8 cellular contexts compared by ENCODE assay signal in genomic region chr19:11963566-11964355, GRCh38. TPM values are rescaled to one million over a fixed set of nuclear protein-coding genes. Genes with fewer than 3 reads are reported as not detected.
DNase-seq lines count a peak whose midpoint lies in the region; ATAC-seq and TF ChIP-seq lines count a peak whose summit lies in the region.

No MANE protein-coding gene starts in this region.

- peaks cover 19% of the 10 kb centered on the region for H3K4me1 ChIP-seq in CD4-positive, CD25-positive, alpha-beta regulatory T cell (ENCODE audit: control insufficient read depth, insufficient read depth, low read length, poor library complexity, severe bottlenecking)
- H3K4me1 ChIP-seq in Peyer's patch = peaks cover 0 to 18% (median 5%) of the 10 kb centered on the region in 4 donors

- peak; percentile 81 for TF ChIP-seq RAD21 in neural cell (conservative IDR thresholded peaks at IDR 0.05)

- TF ChIP-seq EP300 in neural cell (conservative IDR thresholded peaks at IDR 0.05; ENCODE audit: poor library complexity, severe bottlenecking) = no peak

- peak; percentile 62 to 88 (median 74) for TF ChIP-seq CTCF in Peyer's patch (IDR thresholded peaks at IDR 0.05)
- TF ChIP-seq CTCF in neural cell (IDR thresholded peaks at IDR 0.05; ENCODE audit: poor library complexity, severe bottlenecking) = peak; percentile 84

- H3K9me3 Mint-ChIP-seq in CD4-positive, CD25-positive, alpha-beta regulatory T cell = peaks cover 0 to 7% (median 2%) of the 10 kb centered on the region in 7 donors
- H3K9me3 Mint-ChIP-seq in activated T-helper 1 cell treated with anti-CD3 and anti-CD28 coated beads, Interleukin-12 subunit alpha, Interleukin-12 subunit beta, Interleukin-2, Interleukin-4 antibody, amounts not matched to agents 30 ng/mL and 10 ng/mL and 1 ng/mL, durations not matched to agents 14 hours and 24 hours and 36 hours = peaks cover 32% of the 10 kb centered on the region

- H3K4me3 Mint-ChIP-seq in CD4-positive, CD25-positive, alpha-beta regulatory T cell = peak overlapping the region; percentile 88 to 97 (median 95)
- peak overlapping the region; percentile 81 for H3K4me3 Mint-ChIP-seq in activated T-helper 1 cell treated with anti-CD3 and anti-CD28 coated beads, Interleukin-12 subunit alpha, Interleukin-12 subunit beta, Interleukin-2, Interleukin-4 antibody, amounts not matched to agents 30 ng/mL and 10 ng/mL and 1 ng/mL, durations not matched to agents 14 hours and 24 hours and 36 hours

- H3K9me2 ChIP-seq in neural cell (ENCODE audit: insufficient read depth, low read length) = no peaks in the 10 kb centered on the region

- H3F3A ChIP-seq in neural cell (ENCODE audit: insufficient read depth, low read length, poor library complexity, severe bottlenecking) = no peaks in the 10 kb centered on the region

- ATAC-seq in CD4-positive, CD25-positive, alpha-beta regulatory T cell (ENCODE audit: low read depth in 2 of 2) = peak; percentile 35 to 43
- ATAC-seq in HG03432 (IDR thresholded peaks at IDR 0.05; ENCODE audit: unreplicated experiment) = peak; percentile 40
- no peak for ATAC-seq in HG02884 (IDR thresholded peaks at IDR 0.05; ENCODE audit: unreplicated experiment)

- peak overlapping the region; percentile 86 for H3K27ac ChIP-seq in CD4-positive, CD25-positive, alpha-beta regulatory T cell (ENCODE audit: insufficient read depth, low read length, poor library complexity, severe bottlenecking)
- peak overlapping the region; percentile 86 to 95 (median 92) for H3K27ac ChIP-seq in Peyer's patch
- peak overlapping the region; percentile 91 for H3K27ac ChIP-seq in neural cell (ENCODE audit: low read length)

- H3K79me2 ChIP-seq in neural cell (replicated peaks; ENCODE audit: insufficient read depth, low read length) = peaks cover 5% of the 10 kb centered on the region

- no peaks in the 10 kb centered on the region for H3K36me3 ChIP-seq in CD4-positive, CD25-positive, alpha-beta regulatory T cell (ENCODE audit: control insufficient read depth, insufficient read depth, low read length)
- H3K36me3 ChIP-seq in Peyer's patch (no peaks in the 10 kb centered on the region), neural cell (ENCODE audit: insufficient read depth, low read length) (no peaks in the 10 kb centered on the region)

- no peaks in the 10 kb centered on the region for H3K27me3 ChIP-seq in CD4-positive, CD25-positive, alpha-beta regulatory T cell (ENCODE audit: control insufficient read depth, insufficient read depth, low read length)
- H3K27me3 ChIP-seq in Peyer's patch (no peaks in the 10 kb centered on the region), neural cell (ENCODE audit: insufficient read depth, low read depth, low read length) (no peaks in the 10 kb centered on the region)

- intact Hi-C loops in activated T-helper 1 cell treated with anti-CD3 and anti-CD28 coated beads, Interleukin-12 subunit alpha, Interleukin-12 subunit beta, Interleukin-2, Interleukin-4 antibody, amounts not matched to agents 30 ng/mL and 10 ng/mL and 1 ng/mL, durations not matched to agents 14 hours and 24 hours and 36 hours (cut with micrococcal nuclease) = loop anchor here (1.0 kb wide), 3 partner anchors 25 to 178 kb away; no protein-coding TSS in a partner anchor

- peak overlapping the region; percentile 77 for H3K4me3 ChIP-seq in CD4-positive, CD25-positive, alpha-beta regulatory T cell (ENCODE audit: low read depth, low read length)
- H3K4me3 ChIP-seq in Peyer's patch (no peak overlapping the region), neural cell (ENCODE audit: low read length) (peak overlapping the region; percentile 85)

- no peak for TF ChIP-seq POLR2A in Peyer's patch (IDR thresholded peaks at IDR 0.05)

- peaks cover 4% of the 10 kb centered on the region for H3K36me3 Mint-ChIP-seq in CD4-positive, CD25-positive, alpha-beta regulatory T cell
- H3K36me3 Mint-ChIP-seq in activated T-helper 1 cell treated with anti-CD3 and anti-CD28 coated beads, Interleukin-12 subunit alpha, Interleukin-12 subunit beta, Interleukin-2, Interleukin-4 antibody, amounts not matched to agents 30 ng/mL and 10 ng/mL and 1 ng/mL, durations not matched to agents 14 hours and 24 hours and 36 hours (ENCODE audit: low read depth) = peaks cover 7% of the 10 kb centered on the region

- H3K27ac Mint-ChIP-seq in CD4-positive, CD25-positive, alpha-beta regulatory T cell = peak overlapping the region; percentile 72 to 93 (median 90)
- peak overlapping the region; percentile 14 for H3K27ac Mint-ChIP-seq in activated T-helper 1 cell treated with anti-CD3 and anti-CD28 coated beads, Interleukin-12 subunit alpha, Interleukin-12 subunit beta, Interleukin-2, Interleukin-4 antibody, amounts not matched to agents 30 ng/mL and 10 ng/mL and 1 ng/mL, durations not matched to agents 14 hours and 24 hours and 36 hours

- H4K20me1 ChIP-seq in neural cell (ENCODE audit: insufficient read depth) = no peaks in the 10 kb centered on the region

- H3K4me1 Mint-ChIP-seq in CD4-positive, CD25-positive, alpha-beta regulatory T cell = peaks cover 11 to 35% (median 20%) of the 10 kb centered on the region in 4 donors
- H3K4me1 Mint-ChIP-seq in activated T-helper 1 cell treated with anti-CD3 and anti-CD28 coated beads, Interleukin-12 subunit alpha, Interleukin-12 subunit beta, Interleukin-2, Interleukin-4 antibody, amounts not matched to agents 30 ng/mL and 10 ng/mL and 1 ng/mL, durations not matched to agents 14 hours and 24 hours and 36 hours (ENCODE audit: low read depth) = peaks cover 20% of the 10 kb centered on the region

- H3K4me2 ChIP-seq in neural cell (ENCODE audit: low read length) = peak overlapping the region; percentile 79

- peaks cover 2 to 7% of the 10 kb centered on the region in 2 experiments for H3K9me3 ChIP-seq in CD4-positive, CD25-positive, alpha-beta regulatory T cell (ENCODE audit: control insufficient read depth in 2 of 2, low read length in 2 of 2)
- no peaks in the 10 kb centered on the region for H3K9me3 ChIP-seq in Peyer's patch
- no peaks in the 10 kb centered on the region for H3K9me3 ChIP-seq in neural cell (ENCODE audit: low read length)

- H3K9ac ChIP-seq in neural cell (ENCODE audit: low read length) = peak overlapping the region; percentile 89

- H2AFZ ChIP-seq in neural cell (ENCODE audit: low read depth, low read length) = peak overlapping the region; percentile 2

- H3K27me3 Mint-ChIP-seq in CD4-positive, CD25-positive, alpha-beta regulatory T cell = no peaks in the 10 kb centered on the region
- H3K27me3 Mint-ChIP-seq in activated T-helper 1 cell treated with anti-CD3 and anti-CD28 coated beads, Interleukin-12 subunit alpha, Interleukin-12 subunit beta, Interleukin-2, Interleukin-4 antibody, amounts not matched to agents 30 ng/mL and 10 ng/mL and 1 ng/mL, durations not matched to agents 14 hours and 24 hours and 36 hours (ENCODE audit: insufficient read depth) = no peaks in the 10 kb centered on the region

- peak; percentile 52 to 71 (median 70) for DNase-seq in CD4-positive, CD25-positive, alpha-beta regulatory T cell
- DNase-seq in Peyer's patch = peak; percentile 73 to 90 (median 78)
- DNase-seq in activated T-helper 1 cell treated with anti-CD3 and anti-CD28 coated beads, Interleukin-12 subunit alpha, Interleukin-12 subunit beta, Interleukin-2, Interleukin-4 antibody, amounts not matched to agents 30 ng/mL and 10 ng/mL and 1 ng/mL, durations not matched to agents 14 hours and 24 hours and 36 hours (ENCODE audit: low spot score) = peak; percentile 41
- DNase-seq in fibroblast of the conjunctiva (ENCODE audit: low read depth) = peak; percentile 32
- DNase-seq in stimulated activated naive CD4-positive, alpha-beta T cell treated with Interleukin-2 at 50 U/mL for 16 hours (lab: John Stamatoyannopoulos, UW) = peak; percentile 70

TF ChIP-seq in neural cell, 6 proteins besides CTCF, POLR2A, EP300 and RAD21 (continues in another document):
- TF ChIP-seq TAF1 (IDR thresholded peaks at IDR 0.05; ENCODE audit: low read depth) = no peak
- no peak for TF ChIP-seq POLR2AphosphoS5 (IDR thresholded peaks at IDR 0.05)
- TF ChIP-seq EZH2 (IDR thresholded peaks at IDR 0.05; ENCODE audit: borderline replicate concordance, insufficient read depth, low read length, poor library complexity, severe bottlenecking) = no peak

RNA-seq across cellular contexts. Expression of gene ZNF763, which starts 1.1 kb away (rescaled TPM):
- total RNA-seq in CD4-positive, CD25-positive, alpha-beta regulatory T cell = 3.2 TPM
- 1 to 10 TPM; 1.9 to 3.0 (median 2.5) TPM for polyA plus RNA-seq in CD4-positive, CD25-positive, alpha-beta regulatory T cell
- 10 to 100 TPM in 1 of 4 donors, 1 to 10 TPM in 3; 4.1 to 18.6 (median 8.3) TPM for total RNA-seq in Peyer's patch
- 0.49 and 1.1 TPM in 2 replicates for total RNA-seq in activated T-helper 1 cell treated with anti-CD3 and anti-CD28 coated beads, Interleukin-12 subunit alpha, Interleukin-12 subunit beta, Interleukin-2, Interleukin-4 antibody, amounts not matched to agents 30 ng/mL and 10 ng/mL and 1 ng/mL, durations not matched to agents 14 hours and 24 hours and 36 hours
- 12.8 and 17.9 TPM in 2 replicates for polyA plus RNA-seq in neural cell
- 25.8 and 31.3 TPM in 2 replicates for polyA minus RNA-seq in neural cell

RNA-seq across cellular contexts. Expression of gene ZNF700, which starts 38.9 kb away (rescaled TPM):
- total RNA-seq in CD4-positive, CD25-positive, alpha-beta regulatory T cell = 17.1 TPM
- polyA plus RNA-seq in CD4-positive, CD25-positive, alpha-beta regulatory T cell = 1 to 10 TPM; 3.6 to 5.1 (median 4.3) TPM
- 10 to 100 TPM; 31.5 to 37.8 (median 34.7) TPM for total RNA-seq in Peyer's patch
- total RNA-seq in activated T-helper 1 cell treated with anti-CD3 and anti-CD28 coated beads, Interleukin-12 subunit alpha, Interleukin-12 subunit beta, Interleukin-2, Interleukin-4 antibody, amounts not matched to agents 30 ng/mL and 10 ng/mL and 1 ng/mL, durations not matched to agents 14 hours and 24 hours and 36 hours = 11.9 and 12.2 TPM in 2 replicates
- polyA plus RNA-seq in neural cell = 32.8 and 35.9 TPM in 2 replicates
- polyA minus RNA-seq in neural cell = 42.1 and 51.1 TPM in 2 replicates

Comparison
In these comparisons a context has a peak if more than half of its experiments do, and no peak if none do; other contexts are left out.
1. H3K4me3 ChIP-seq: peak in CD4-positive, CD25-positive, alpha-beta regulatory T cell (single experiment) and neural cell (single experiment); none in Peyer's patch (0 of 4).
2. Peak in every context shown above with its lines, with median percentiles within 50 percentile points of each other: DNase-seq and H3K27ac ChIP-seq.